Comparison of ENCODE assay signal across 8 cellular contexts in genomic region chr5:42811591-42812392, GRCh38. TPM values are rescaled to one million over a fixed set of nuclear protein-coding genes. Genes with fewer than 3 reads are reported as not detected.
DNase-seq lines count a peak whose midpoint lies in the region; ATAC-seq and TF ChIP-seq lines count a peak whose summit lies in the region.

A gene with protein sequence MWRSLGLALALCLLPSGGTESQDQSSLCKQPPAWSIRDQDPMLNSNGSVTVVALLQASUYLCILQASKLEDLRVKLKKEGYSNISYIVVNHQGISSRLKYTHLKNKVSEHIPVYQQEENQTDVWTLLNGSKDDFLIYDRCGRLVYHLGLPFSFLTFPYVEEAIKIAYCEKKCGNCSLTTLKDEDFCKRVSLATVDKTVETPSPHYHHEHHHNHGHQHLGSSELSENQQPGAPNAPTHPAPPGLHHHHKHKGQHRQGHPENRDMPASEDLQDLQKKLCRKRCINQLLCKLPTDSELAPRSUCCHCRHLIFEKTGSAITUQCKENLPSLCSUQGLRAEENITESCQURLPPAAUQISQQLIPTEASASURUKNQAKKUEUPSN (minus strand): TSS chr5:42811892. CDS start chr5:42808353, 3,539 bp downstream.

- WGBS in gastroesophageal sphincter (ENCODE audit: low coverage in 1 of 2), 2 donors: 8 to 16% methylated on average over 5 to 6 of the region's 6 CpGs

- H3K4me2 ChIP-seq in GM23338: peak within 1 kb of the TSS; percentile 29

- peak within 1 kb of the TSS; percentile 85 for H3K27ac ChIP-seq in GM23338 (ENCODE audit: low read depth)
- peak within 1 kb of the TSS; percentile 74 to 82 (median 80) for H3K27ac ChIP-seq in gastroesophageal sphincter

- H3K36me3 Mint-ChIP-seq in GM23338 (ENCODE audit: low read depth): no peaks in the 10 kb centered on the region
- no peaks in the 10 kb centered on the region for H3K36me3 Mint-ChIP-seq in T-helper 2 cell treated with Interferon-gamma antibody and Interleukin-4, amounts not matched to agents 5 μg/mL and 100 μg/mL, for 36 hours (ENCODE audit: low read depth)

- peak within 1 kb of the TSS; percentile 94 for H3K27ac Mint-ChIP-seq in GM23338
- H3K27ac Mint-ChIP-seq in T-helper 2 cell treated with Interferon-gamma antibody and Interleukin-4, amounts not matched to agents 5 μg/mL and 100 μg/mL, for 36 hours: no peak within 1 kb of the TSS

- H3K4me1 Mint-ChIP-seq in GM23338: peaks cover 50% of the 10 kb centered on the region
- H3K4me1 Mint-ChIP-seq in T-helper 2 cell treated with Interferon-gamma antibody and Interleukin-4, amounts not matched to agents 5 μg/mL and 100 μg/mL, for 36 hours (ENCODE audit: low read depth): no peaks in the 10 kb centered on the region

- H3K4me1 ChIP-seq in GM23338 (ENCODE audit: insufficient read depth): peaks cover 26% of the 10 kb centered on the region
- peaks cover 0 to 42% (median 5%) of the 10 kb centered on the region in 3 donors for H3K4me1 ChIP-seq in gastroesophageal sphincter

- H3K9me3 ChIP-seq in gastroesophageal sphincter: no peaks in the 10 kb centered on the region

- no peaks in the 10 kb centered on the region for H3F3A ChIP-seq in GM23338 (replicated peaks; ENCODE audit: low read depth)

- H3K27me3 ChIP-seq in GM23338 (ENCODE audit: insufficient read depth) (no peaks in the 10 kb centered on the region), gastroesophageal sphincter (no peaks in the 10 kb centered on the region)

- no peaks in the 10 kb centered on the region for H3K9me2 ChIP-seq in GM23338 (ENCODE audit: insufficient read depth)

- peak in 1 of 2 donors; percentile 83 for TF ChIP-seq POLR2A in gastroesophageal sphincter (IDR thresholded peaks at IDR 0.05)

- no peaks in the 10 kb centered on the region for H3K9me3 Mint-ChIP-seq in GM23338
- H3K9me3 Mint-ChIP-seq in T-helper 2 cell treated with Interferon-gamma antibody and Interleukin-4, amounts not matched to agents 5 μg/mL and 100 μg/mL, for 36 hours: no peaks in the 10 kb centered on the region

- peak within 1 kb of the TSS; percentile 63 for H3K4me3 Mint-ChIP-seq in GM23338
- H3K4me3 Mint-ChIP-seq in T-helper 2 cell treated with Interferon-gamma antibody and Interleukin-4, amounts not matched to agents 5 μg/mL and 100 μg/mL, for 36 hours: no peak within 1 kb of the TSS

- ATAC-seq in GM23338 (peak; percentile 79), gastroesophageal sphincter (peak; percentile 91), GM21737 (IDR thresholded peaks at IDR 0.05; ENCODE audit: unreplicated experiment) (no peak), GM18867 (IDR thresholded peaks at IDR 0.05; ENCODE audit: unreplicated experiment) (no peak)

- no peaks in the 10 kb centered on the region for H3K36me3 ChIP-seq in GM23338 (ENCODE audit: insufficient read depth)
- H3K36me3 ChIP-seq in gastroesophageal sphincter: peaks cover 0 to 9% of the 10 kb centered on the region in 2 donors

- DNase-seq in GM23338 (ENCODE audit: low spot score) (peak; percentile 75), SKM-1 (lab: John Stamatoyannopoulos, UW; ENCODE audit: unreplicated experiment) (peak; percentile 9), occipital lobe (lab: John Stamatoyannopoulos, UW) (peak; percentile 11), D341Med (ENCODE audit: low spot score) (no peak)
- no peak for DNase-seq in T-helper 2 cell treated with Interferon-gamma antibody and Interleukin-4, amounts not matched to agents 5 μg/mL and 100 μg/mL, for 36 hours (ENCODE audit: low spot score)

- H2AFZ ChIP-seq in GM23338: no peak within 1 kb of the TSS; the same call in 1 of the 2 replicates

- no peaks in the 10 kb centered on the region for H4K20me1 ChIP-seq in GM23338 (replicated peaks; ENCODE audit: insufficient read depth)

- peak within 1 kb of the TSS; percentile 20; the same call in 1 of the 2 replicates for H3K4me3 ChIP-seq in GM23338
- peak within 1 kb of the TSS; percentile 51 to 68 for H3K4me3 ChIP-seq in gastroesophageal sphincter

- H3K79me2 ChIP-seq in GM23338 (replicated peaks; ENCODE audit: insufficient read depth): no peaks in the 10 kb centered on the region

- H3K27me3 Mint-ChIP-seq in GM23338 (ENCODE audit: insufficient read depth, low read depth, poor library complexity): peaks cover 3% of the 10 kb centered on the region
- H3K27me3 Mint-ChIP-seq in T-helper 2 cell treated with Interferon-gamma antibody and Interleukin-4, amounts not matched to agents 5 μg/mL and 100 μg/mL, for 36 hours (ENCODE audit: low read depth): no peaks in the 10 kb centered on the region

- TF ChIP-seq CTCF in GM23338 (conservative IDR thresholded peaks at IDR 0.05; ENCODE audit: low read depth in 2 of 2) (no peak), gastroesophageal sphincter (IDR thresholded peaks at IDR 0.05) (no peak)

- TF ChIP-seq EP300 in gastroesophageal sphincter (IDR thresholded peaks at IDR 0.05): no peak

TF ChIP-seq in GM23338, 12 proteins besides CTCF, POLR2A, EP300 and RAD21:
- TF ChIP-seq STAT1 (IDR thresholded peaks at IDR 0.05; ENCODE audit: unreplicated experiment) (no peak), NANOG (IDR thresholded peaks at IDR 0.05; ENCODE audit: borderline replicate concordance) (no peak), EZH2phosphoT487 (IDR thresholded peaks at IDR 0.05; ENCODE audit: unreplicated experiment) (no peak), JUNB (IDR thresholded peaks at IDR 0.05; ENCODE audit: unreplicated experiment) (no peak), ZNF114 (CRISPR knock-in tag; IDR thresholded peaks at IDR 0.05) (no peak), POLR2AphosphoS5 (IDR thresholded peaks at IDR 0.05; ENCODE audit: low read depth) (peak; percentile 43; the same call in 1 of the 2 replicates)

RNA-seq across cellular contexts. Expression of the gene that starts here (rescaled TPM):
- 11.0 and 12.7 TPM in 2 replicates for total RNA-seq in GM23338 (2014; rRNA removed; shearing (Covaris generic))
- 11.3 and 12.3 TPM in 2 replicates for polyA plus RNA-seq in GM23338 (2016; fragmentation: Nextera tagmentation; extraction: Ambion mirVana)
- total RNA-seq in gastroesophageal sphincter (100 to 1,000 TPM in 3 of 4 donors, 10 to 100 TPM in 1; 79.2 to 489 (median 247) TPM), occipital lobe (53.7 TPM)

Comparison
In these comparisons a context has a peak if more than half of its experiments do, and no peak if none do; other contexts are left out.
1. ATAC-seq: peak in GM23338 (single experiment) and gastroesophageal sphincter (single experiment); none in GM21737 (single experiment) and GM18867 (single experiment).
2. DNase-seq: peak in GM23338 (single experiment), SKM-1 (single experiment) and occipital lobe (single experiment); none in D341Med (single experiment) and T-helper 2 cell treated with Interferon-gamma antibody and Interleukin-4, amounts not matched to agents 5 μg/mL and 100 μg/mL, for 36 hours (single experiment).